1 cellular context compared by ENCODE assay signal in genomic region chr11:57647960-57648776, GRCh38.
TF ChIP-seq lines count a peak whose summit lies in the region.

No MANE protein-coding gene starts in this region.

TF ChIP-seq in K562, 482 proteins besides CTCF, POLR2A, EP300 and RAD21 (continued from another document and continues in another):
- TF ChIP-seq CGGBP1 (CRISPR knock-in tag; IDR thresholded peaks at IDR 0.05) (no peak), KDM5B (IDR thresholded peaks at IDR 0.05; ENCODE audit: insufficient replicate concordance, low read depth, low read length) (no peak), ZNF280A (IDR thresholded peaks at IDR 0.05; ENCODE audit: low read depth, partially characterized antibody) (no peak), ATF3 (IDR thresholded peaks at IDR 0.05) (peak; percentile 57), ATF3 (CRISPR knock-in tag; conservative IDR thresholded peaks at IDR 0.05) (no peak), ZBTB49 (CRISPR knock-in tag; IDR thresholded peaks at IDR 0.05; ENCODE audit: borderline replicate concordance) (no peak), RFX1 (IDR thresholded peaks at IDR 0.05) (no peak), TCF15 (CRISPR knock-in tag; IDR thresholded peaks at IDR 0.05) (no peak), FUS (optimal IDR thresholded peaks at IDR 0.05; ENCODE audit: low read depth, low read length) (no peak), RBM15 (IDR thresholded peaks at IDR 0.05; ENCODE audit: insufficient read depth, low read length) (no peak), PTRF (tag; IDR thresholded peaks at IDR 0.05) (no peak), PTTG1 (tag; IDR thresholded peaks at IDR 0.05; ENCODE audit: low read depth) (no peak), NCOA2 (IDR thresholded peaks at IDR 0.05; ENCODE audit: partially characterized antibody in 2 of 2) (no peak), RNF2 (IDR thresholded peaks at IDR 0.05) (peak; percentile 89), ZC3H11A (IDR thresholded peaks at IDR 0.05; ENCODE audit: low read depth, low read length) (no peak), POLR3G (IDR thresholded peaks at IDR 0.05; ENCODE audit: extremely low read depth, insufficient read length, insufficient replicate concordance) (no peak), YBX1 (IDR thresholded peaks at IDR 0.05) (no peak), ZHX1 (conservative IDR thresholded peaks at IDR 0.05; ENCODE audit: low read length) (no peak), NFATC3 (IDR thresholded peaks at IDR 0.05) (no peak), RFX5 (IDR thresholded peaks at IDR 0.05; ENCODE audit: low read depth, low read length) (no peak), GATAD2A (IDR thresholded peaks at IDR 0.05) (no peak), PCBP2 (IDR thresholded peaks at IDR 0.05; ENCODE audit: low read depth, low read length, poor library complexity, severe bottlenecking) (no peak), ZNF232 (CRISPR knock-in tag; IDR thresholded peaks at IDR 0.05) (no peak), PHB2 (IDR thresholded peaks at IDR 0.05; ENCODE audit: low read depth) (peak; percentile 93), ZNF766 (CRISPR knock-in tag; conservative IDR thresholded peaks at IDR 0.05) (peak; percentile 84), CREM (IDR thresholded peaks at IDR 0.05; ENCODE audit: low read depth) (peak; percentile 82), FOS (IDR thresholded peaks at IDR 0.05; ENCODE audit: extremely low read depth, insufficient read length) (no peak), ZSCAN29 (IDR thresholded peaks at IDR 0.05) (no peak), TAF7 (tag; IDR thresholded peaks at IDR 0.05) (no peak), GABPA (tag; conservative IDR thresholded peaks at IDR 0.05; ENCODE audit: low read depth) (no peak), HMG20A (CRISPR knock-in tag; conservative IDR thresholded peaks at IDR 0.05) (no peak), ZNF780A (CRISPR knock-in tag; IDR thresholded peaks at IDR 0.05) (no peak), U2AF2 (optimal IDR thresholded peaks at IDR 0.05; ENCODE audit: low read depth, low read length) (no peak), STAT6 (CRISPR knock-in tag; IDR thresholded peaks at IDR 0.05) (no peak), NFE2 (IDR thresholded peaks at IDR 0.05; ENCODE audit: low read depth) (0 out of 2 replicates have a peak, but pooled peaks have one; percentile 10), EWSR1 (IDR thresholded peaks at IDR 0.05; ENCODE audit: borderline replicate concordance, low read depth, partially characterized antibody) (no peak), DMBX1 (CRISPR knock-in tag; IDR thresholded peaks at IDR 0.05; ENCODE audit: borderline replicate concordance) (peak; percentile 87), BCL6 (CRISPR knock-in tag; IDR thresholded peaks at IDR 0.05) (no peak), CHD7 (IDR thresholded peaks at IDR 0.05; ENCODE audit: low read depth, low read length) (no peak), ELK3 (CRISPR knock-in tag; IDR thresholded peaks at IDR 0.05) (no peak)
